ENCODE assay signal across 6 cellular contexts in the genomic region with DNA sequence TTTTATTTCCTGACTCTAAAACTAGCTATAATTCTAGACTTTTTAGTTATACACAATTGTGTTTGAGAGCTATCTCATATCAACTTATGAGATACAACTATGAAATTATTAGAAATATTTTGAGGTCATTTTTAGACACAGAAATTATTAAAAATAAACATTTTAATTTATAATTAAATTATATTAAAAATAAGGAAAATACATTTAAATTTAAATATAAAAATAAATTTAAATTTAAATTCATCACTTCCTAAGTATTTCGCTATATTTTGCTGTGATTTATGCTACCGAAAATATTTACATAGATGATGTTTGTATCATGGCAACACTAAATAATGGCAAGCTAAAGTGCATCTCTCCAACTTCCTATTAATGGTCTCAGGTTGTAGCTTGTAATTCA.
A peak's percentile ranks its signal among the peaks of the same experiment; 100 is the strongest.
DNase-seq lines count a peak whose midpoint lies in the region; ATAC-seq, FAIRE-seq and TF ChIP-seq lines count a peak whose summit lies in the region.
"Not testable (repeated sequence)": the region's sequence is repeated elsewhere in the genome, so short reads cannot be mapped to it uniquely, and the experiment has no call there.

No MANE protein-coding gene starts in this region.

- peak; percentile 97 for FAIRE-seq in A204.1 (lab: Jason Lieb, UNC)
- FAIRE-seq in RCC 7860 (lab: Jason Lieb, UNC), result peak; percentile 89
- FAIRE-seq in endometrium (lab: Jason Lieb, UNC), result peak; percentile 80
- FAIRE-seq in islet of Langerhans (lab: Jason Lieb, UNC), result peak; percentile 13
- peak; percentile 94 for FAIRE-seq in pancreas (lab: Jason Lieb, UNC)

- not testable (repeated sequence) for H3K9me3 ChIP-seq in pancreas

- 70 to 84% methylated on average over 2 of the region's 2 CpGs for whole genome bisulfite sequencing in pancreas, 2 donors

- H3K27me3 Mint-ChIP-seq in WTC11 (ENCODE audit: low read depth), result peaks cover 19% of the 10 kb centered on the region

- H3K4me1 Mint-ChIP-seq in WTC11, result not testable (repeated sequence)

- H3K27ac ChIP-seq in pancreas, result not testable (repeated sequence)

- H3K27ac Mint-ChIP-seq in WTC11, result not testable (repeated sequence)

- H3K36me3 Mint-ChIP-seq in WTC11, result peaks cover 47% of the 10 kb centered on the region

- not testable (repeated sequence) for H3K4me1 ChIP-seq in pancreas

- CTCF ChIA-PET in WTC11 (lab: Charles Lee), result not testable (repeated sequence)

- DNase-seq in RCC 7860 (ENCODE audit: low spot score); WTC11 (ENCODE audit: low spot score); pancreas: not testable (repeated sequence)

- H3K4me3 ChIP-seq in pancreas, result not testable (repeated sequence)

- not testable (repeated sequence) for H3K36me3 ChIP-seq in pancreas

- intact Hi-C loops in pancreas (cut with DNase I), result not testable (repeated sequence)

- POLR2A ChIA-PET in WTC11 (lab: Charles Lee), result not testable (repeated sequence)

- not testable (repeated sequence) for ATAC-seq in WTC11, pancreas

- H3K9me3 Mint-ChIP-seq in WTC11, result peaks cover 72% of the 10 kb centered on the region

- not testable (repeated sequence) for H3K4me3 Mint-ChIP-seq in WTC11

- H3K27me3 ChIP-seq in pancreas, result not testable (repeated sequence)

- not testable (repeated sequence) for TF ChIP-seq CTCF in WTC11 (IDR thresholded peaks at IDR 0.05); pancreas (IDR thresholded peaks at IDR 0.05)

TF ChIP-seq in WTC11, 78 proteins besides CTCF, POLR2A, EP300 and RAD21:
- TF ChIP-seq HMGA2 (CRISPR knock-in tag; IDR thresholded peaks at IDR 0.05), result peak; percentile 93
